ENCODE assay signal across 24 cellular contexts in the genomic region with DNA sequence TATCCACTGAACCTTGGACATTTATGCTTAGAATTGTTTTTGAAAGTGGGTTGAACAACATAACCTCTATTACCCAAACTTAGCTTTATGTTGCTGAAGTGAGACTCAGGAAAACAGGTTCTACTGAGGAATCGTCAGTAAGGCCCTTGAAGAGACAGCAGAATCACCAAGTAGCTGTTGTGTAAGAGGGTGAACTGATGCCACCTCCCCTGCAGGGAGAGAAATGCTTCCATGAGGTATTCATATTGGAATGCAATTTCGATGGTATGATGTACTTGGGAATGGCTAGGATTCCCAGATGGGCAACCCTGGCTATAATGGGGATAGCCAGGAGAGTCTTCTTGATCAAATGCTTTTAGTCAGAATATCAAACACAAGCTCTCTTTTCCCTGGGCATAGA. TPM values are rescaled to one million over a fixed set of nuclear protein-coding genes. Genes with fewer than 3 reads are reported as not detected.
A peak's percentile ranks its signal among the peaks of the same experiment; 100 is the strongest.
DNase-seq lines count a peak whose midpoint lies in the region; ATAC-seq and TF ChIP-seq lines count a peak whose summit lies in the region.
"Had no signal": no experiment of that assay in that cellular context is flagged by ENCODE, and none has a peak within 500 bp of the region (broad histone marks: within the 10 kb centered on the region; RNA-seq: fewer than 3 reads in every experiment).

No MANE protein-coding gene starts in this region.

- no peak for TF ChIP-seq CTCF in RWPE2 (IDR thresholded peaks at IDR 0.05; ENCODE audit: poor library complexity, severe bottlenecking)
- TF ChIP-seq CTCF in fibroblast of the aortic adventitia (IDR thresholded peaks at IDR 0.05; ENCODE audit: insufficient read depth, low read length), result no peak

- no peaks in the 10 kb centered on the region for H3K27me3 Mint-ChIP-seq in activated CD8-positive, alpha-beta memory T cell treated with anti-CD3 and anti-CD28 coated beads, Interleukin-2, amount 10 ng/mL, durations not matched to agents 7 days and 5 days

- H3K36me3 Mint-ChIP-seq in activated CD8-positive, alpha-beta memory T cell treated with anti-CD3 and anti-CD28 coated beads, Interleukin-2, amount 10 ng/mL, durations not matched to agents 7 days and 5 days, result no peaks in the 10 kb centered on the region
- H3K36me3 Mint-ChIP-seq: naive thymus-derived CD8-positive, alpha-beta T cell had no signal

- no peak overlapping the region for H3K4me3 ChIP-seq in RWPE2 (ENCODE audit: severe bottlenecking)
- H3K4me3 ChIP-seq in fibroblast of the aortic adventitia (ENCODE audit: low read depth, low read length), result no peak overlapping the region
- H3K4me3 ChIP-seq: K562 had no signal

- DNase-seq in A172 (ENCODE audit: low spot score) (peak; percentile 6), GM03348 (ENCODE audit: low spot score) (peak; percentile 34), RWPE2 (ENCODE audit: low spot score) (no peak), fibroblast of the aortic adventitia (ENCODE audit: low read depth) (peak; percentile 13), NCI-H187 treated with DMSO at 0.1 percent for 48 hours (lab: John Stamatoyannopoulos, UW) (no peak), cerebellar cortex (ENCODE audit: low spot score) (no peak), ecto neural progenitor cell (ENCODE audit: low spot score) (no peak)
- DNase-seq in activated CD8-positive, alpha-beta memory T cell treated with anti-CD3 and anti-CD28 coated beads, Interleukin-2, amount 10 ng/mL, durations not matched to agents 7 days and 5 days, result no peak
- DNase-seq: activated CD4-positive, alpha-beta T cell treated with anti-CD3 and anti-CD28 coated beads for 4 hours; activated T-cell treated with anti-CD3 and anti-CD28 coated beads, Interleukin-2, amount 50 U/mL, for 4 hours; C1 segment of cervical spinal cord; cortex of kidney; left colon; naive thymus-derived CD8-positive, alpha-beta T cell; NCI-H146; NCI-H2171; NCI-H526; small intestine; stimulated activated CD4-positive, alpha-beta T cell treated with anti-CD3 and anti-CD28 coated beads, Interleukin-1b, Interleukin-23, amount 100 ng/mL, for 48 hours had no signal

- H3K4me1 Mint-ChIP-seq in activated CD8-positive, alpha-beta memory T cell treated with anti-CD3 and anti-CD28 coated beads, Interleukin-2, amount 10 ng/mL, durations not matched to agents 7 days and 5 days, result peaks cover 13% of the 10 kb centered on the region
- H3K4me1 Mint-ChIP-seq: naive thymus-derived CD8-positive, alpha-beta T cell had no signal

- no peaks in the 10 kb centered on the region for H3K9me3 Mint-ChIP-seq in activated CD8-positive, alpha-beta memory T cell treated with anti-CD3 and anti-CD28 coated beads, Interleukin-2, amount 10 ng/mL, durations not matched to agents 7 days and 5 days (ENCODE audit: low read depth)
- H3K9me3 Mint-ChIP-seq: activated T-cell treated with anti-CD3 and anti-CD28 coated beads, Interleukin-2, amount 50 U/mL, for 4 hours; naive thymus-derived CD8-positive, alpha-beta T cell; T-helper 1 cell treated with Interleukin-12 subunit alpha and Interleukin-12 subunit beta and Interleukin-4 antibody, amounts not matched to agents 30 μg/mL and 1 μg/mL, for 36 hours had no signal

- CTCF ChIA-PET in activated CD8-positive, alpha-beta memory T cell treated with anti-CD3 and anti-CD28 coated beads, Interleukin-2, amount 10 ng/mL, durations not matched to agents 7 days and 5 days (lab: Charles Lee), result interaction anchor here (1.0 to 2.2 kb wide), 2 partner anchors 18 to 101 kb away, joined by 3 to 7 read pairs; no protein-coding TSS in a partner anchor

- no peaks in the 10 kb centered on the region for H3K36me3 ChIP-seq in RWPE2 (ENCODE audit: low read depth)

- H3K27me3 ChIP-seq in RWPE2 (ENCODE audit: insufficient read depth, poor library complexity, severe bottlenecking), result no peaks in the 10 kb centered on the region

- no peak overlapping the region for H3K4me3 Mint-ChIP-seq in activated CD8-positive, alpha-beta memory T cell treated with anti-CD3 and anti-CD28 coated beads, Interleukin-2, amount 10 ng/mL, durations not matched to agents 7 days and 5 days
- H3K4me3 Mint-ChIP-seq: activated T-cell treated with anti-CD3 and anti-CD28 coated beads, Interleukin-2, amount 50 U/mL, for 4 hours; mesothelial cell of epicardium; naive thymus-derived CD8-positive, alpha-beta T cell; T-helper 1 cell treated with Interleukin-12 subunit alpha and Interleukin-12 subunit beta and Interleukin-4 antibody, amounts not matched to agents 30 μg/mL and 1 μg/mL, for 36 hours had no signal

- no peaks in the 10 kb centered on the region for H3K9me3 ChIP-seq in RWPE2 (ENCODE audit: severe bottlenecking)

- H3K27ac ChIP-seq in RWPE2 (ENCODE audit: poor library complexity, severe bottlenecking), result no peak overlapping the region

- no peak overlapping the region for H3K27ac Mint-ChIP-seq in activated CD8-positive, alpha-beta memory T cell treated with anti-CD3 and anti-CD28 coated beads, Interleukin-2, amount 10 ng/mL, durations not matched to agents 7 days and 5 days
- H3K27ac Mint-ChIP-seq: mesothelial cell of epicardium; naive thymus-derived CD8-positive, alpha-beta T cell; T-helper 1 cell treated with Interleukin-12 subunit alpha and Interleukin-12 subunit beta and Interleukin-4 antibody, amounts not matched to agents 30 μg/mL and 1 μg/mL, for 36 hours had no signal

- no peaks in the 10 kb centered on the region for H3K4me1 ChIP-seq in RWPE2 (ENCODE audit: insufficient read depth, poor library complexity, severe bottlenecking)

- ATAC-seq in RWPE2 (ENCODE audit: low read depth), result peak; percentile 67; the same call in 2 of the 3 replicates
- no peak for ATAC-seq in activated CD8-positive, alpha-beta memory T cell treated with anti-CD3 and anti-CD28 coated beads, Interleukin-2, amount 10 ng/mL, durations not matched to agents 7 days and 5 days
- ATAC-seq: activated T-cell treated with anti-CD3 and anti-CD28 coated beads, Interleukin-2, amount 50 U/mL, for 4 hours; K562; left colon; naive thymus-derived CD8-positive, alpha-beta T cell had no signal

RNA-seq across cellular contexts. Expression of gene SCRG1, which starts 4.1 kb away (rescaled TPM):
- total RNA-seq in A172 (2014; rRNA removed; shearing (Covaris generic)), result not detected in 2 replicates
- 0.49 and 0.99 TPM in 2 replicates for total RNA-seq in fibroblast of the aortic adventitia (ENCODE audit: low replicate concordance)
- total RNA-seq in activated CD8-positive, alpha-beta memory T cell treated with anti-CD3 and anti-CD28 coated beads, Interleukin-2, amount 10 ng/mL, durations not matched to agents 7 days and 5 days, result not detected
- total RNA-seq: activated CD8-positive, alpha-beta memory T cell treated with anti-CD3 and anti-CD28 coated beads for 36 hours; activated T-cell treated with anti-CD3 and anti-CD28 coated beads, Interleukin-2, amount 50 U/mL, for 4 hours; K562; naive thymus-derived CD8-positive, alpha-beta T cell; renal cortical epithelial cell had no signal

RNA-seq across cellular contexts. Expression of gene SAP30, which starts 32.3 kb away (rescaled TPM):
- total RNA-seq in A172 (2014; rRNA removed; shearing (Covaris generic)), result 69.5 and 80.4 TPM in 2 replicates
- total RNA-seq in fibroblast of the aortic adventitia (ENCODE audit: low replicate concordance), result 14.0 and 21.4 TPM in 2 replicates
- total RNA-seq in activated CD8-positive, alpha-beta memory T cell treated with anti-CD3 and anti-CD28 coated beads, Interleukin-2, amount 10 ng/mL, durations not matched to agents 7 days and 5 days, result 10 to 100 TPM; 32.7 to 34.0 TPM

Comparison
In these comparisons a context has a peak if more than half of its experiments do, and no peak if none do; other contexts are left out.
1. DNase-seq: peak in A172 (single experiment), GM03348 (single experiment) and fibroblast of the aortic adventitia (single experiment); none in RWPE2 (single experiment), NCI-H187 treated with DMSO at 0.1 percent for 48 hours (single experiment), cerebellar cortex (single experiment), ecto neural progenitor cell (single experiment) and activated CD8-positive, alpha-beta memory T cell treated with anti-CD3 and anti-CD28 coated beads, Interleukin-2, amount 10 ng/mL, durations not matched to agents 7 days and 5 days (single experiment).